ENCODE assay signal across 8 cellular contexts in the genomic region with DNA sequence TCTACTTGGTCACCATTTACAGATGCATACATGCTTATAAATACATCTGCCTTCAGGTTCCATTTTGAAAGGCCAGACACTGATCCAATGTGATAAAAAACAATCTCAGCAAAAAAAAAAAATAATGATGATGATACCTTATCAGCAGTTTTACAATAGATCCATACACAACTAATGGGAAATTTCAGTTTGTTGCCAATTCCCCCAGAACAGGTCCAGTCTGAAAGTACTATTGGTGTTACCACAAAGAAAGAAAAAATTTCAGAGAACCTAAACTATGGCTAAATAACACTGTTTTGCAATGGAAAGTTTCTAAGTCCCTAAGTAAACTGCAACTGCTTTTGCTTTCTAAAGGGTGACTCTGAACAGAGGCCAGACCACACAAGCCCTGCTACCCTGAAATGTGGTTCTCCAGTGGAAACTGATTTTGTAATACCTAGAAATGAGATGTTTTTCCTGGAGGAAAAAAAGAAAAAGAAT. TPM values are rescaled to one million over a fixed set of nuclear protein-coding genes. Genes with fewer than 3 reads are reported as not detected.
DNase-seq lines count a peak whose midpoint lies in the region; ATAC-seq, FAIRE-seq and TF ChIP-seq lines count a peak whose summit lies in the region.

No MANE protein-coding gene starts in this region.

- H3K4me3 ChIP-seq in adrenal gland (no peak overlapping the region), pancreas (no peak overlapping the region), kidney (ENCODE audit: low read length in 2 of 2) (no peak overlapping the region)

- ATAC-seq in Right ventricle myocardium superior (ENCODE audit: poor library complexity) (peak; percentile 64), Right ventricle myocardium inferior (no peak), HG03280 (IDR thresholded peaks at IDR 0.05; ENCODE audit: unreplicated experiment) (peak; percentile 54), pancreas (peak in 3 of 4 donors; percentile 53 to 60 (median 56))

- TF ChIP-seq CTCF in adrenal gland (IDR thresholded peaks at IDR 0.05) = no peak
- no peak for TF ChIP-seq CTCF in pancreas (IDR thresholded peaks at IDR 0.05)
- TF ChIP-seq CTCF in kidney (IDR thresholded peaks at IDR 0.05; ENCODE audit: borderline replicate concordance, extremely low read depth, insufficient read depth) = no peak

- H3K36me3 ChIP-seq in adrenal gland (replicated peaks in 1 of 2) (no peaks in the 10 kb centered on the region), pancreas (no peaks in the 10 kb centered on the region), kidney (ENCODE audit: control insufficient read depth in 1 of 2, insufficient read depth in 2 of 2, low read length in 2 of 2) (peaks cover 5 to 13% of the 10 kb centered on the region in 2 donors)

- H3K27me3 ChIP-seq in adrenal gland (no peaks in the 10 kb centered on the region), pancreas (no peaks in the 10 kb centered on the region)

- peaks cover 3 to 41% of the 10 kb centered on the region in 2 donors for H3K4me1 ChIP-seq in adrenal gland (replicated peaks in 1 of 2)
- H3K4me1 ChIP-seq in pancreas = peaks cover 0 to 15% (median 4%) of the 10 kb centered on the region in 3 donors
- H3K4me1 ChIP-seq in kidney (ENCODE audit: control insufficient read depth in 1 of 2, insufficient read depth in 1 of 2, low read depth in 1 of 2, low read length in 2 of 2) = peaks cover 19 to 22% of the 10 kb centered on the region in 2 donors

- H3K27ac ChIP-seq in adrenal gland (peak overlapping the region in 3 of 5 donors; percentile 12 to 45 (median 39)), pancreas (peak overlapping the region in 1 of 4 donors; percentile 9), kidney (ENCODE audit: low read depth in 2 of 2, low read length in 2 of 2) (peak overlapping the region in 1 of 2 donors; percentile 43)

- DNase-seq in Right ventricle myocardium superior (no peak), Right ventricle myocardium inferior (ENCODE audit: missing footprints) (no peak), adrenal gland (no peak), pancreas (no peak), kidney (no peak), urothelium cell line (ENCODE audit: low spot score) (no peak), LoVo (ENCODE audit: low spot score) (no peak)

- intact Hi-C loops in Right ventricle myocardium superior (cut with DNase I) (no loop called here), Right ventricle myocardium inferior (cut with DNase I) (no loop called here), adrenal gland (cut with DNase I) (no loop called here), pancreas (cut with DNase I) (no loop called here), kidney (cut with DNase I) (no loop called here)

- no peak overlapping the region for H3K9ac ChIP-seq in kidney (ENCODE audit: low read length in 2 of 2)

- H3K9me3 ChIP-seq in adrenal gland (replicated peaks in 1 of 3) (no peaks in the 10 kb centered on the region), pancreas (no peaks in the 10 kb centered on the region), kidney (ENCODE audit: control insufficient read depth in 1 of 2, low read length in 2 of 2) (no peaks in the 10 kb centered on the region)

- no peak for TF ChIP-seq POLR2A in adrenal gland (IDR thresholded peaks at IDR 0.05)

- FAIRE-seq in pancreas (lab: Jason Lieb, UNC) (no peak), kidney (lab: Jason Lieb, UNC) (no peak), urothelium cell line (lab: Jason Lieb, UNC) (no peak)

RNA-seq across cellular contexts. Expression of gene LPIN2, which starts 54.1 kb away (rescaled TPM):
- total RNA-seq in Right ventricle myocardium superior (10.4 TPM), Right ventricle myocardium inferior (9.9 TPM), adrenal gland (10 to 100 TPM; 22.9 to 48.6 (median 31.1) TPM), pancreas (10 to 100 TPM in 5 of 6 donors, 1 to 10 TPM in 1; 9.9 to 23.0 (median 13.7) TPM), kidney (52.3 TPM)
- polyA plus RNA-seq in adrenal gland (10 to 100 TPM in 1 of 3 donors, 1 to 10 TPM in 2; 5.2 to 19.6 (median 6.6) TPM), pancreas (1 to 10 TPM; 5.1 to 8.2 TPM), kidney (ENCODE audit: insufficient read depth, low read depth, low replicate concordance) (14.3 TPM)
